ENCODE assay signal across 1 cellular context in the genomic region with DNA sequence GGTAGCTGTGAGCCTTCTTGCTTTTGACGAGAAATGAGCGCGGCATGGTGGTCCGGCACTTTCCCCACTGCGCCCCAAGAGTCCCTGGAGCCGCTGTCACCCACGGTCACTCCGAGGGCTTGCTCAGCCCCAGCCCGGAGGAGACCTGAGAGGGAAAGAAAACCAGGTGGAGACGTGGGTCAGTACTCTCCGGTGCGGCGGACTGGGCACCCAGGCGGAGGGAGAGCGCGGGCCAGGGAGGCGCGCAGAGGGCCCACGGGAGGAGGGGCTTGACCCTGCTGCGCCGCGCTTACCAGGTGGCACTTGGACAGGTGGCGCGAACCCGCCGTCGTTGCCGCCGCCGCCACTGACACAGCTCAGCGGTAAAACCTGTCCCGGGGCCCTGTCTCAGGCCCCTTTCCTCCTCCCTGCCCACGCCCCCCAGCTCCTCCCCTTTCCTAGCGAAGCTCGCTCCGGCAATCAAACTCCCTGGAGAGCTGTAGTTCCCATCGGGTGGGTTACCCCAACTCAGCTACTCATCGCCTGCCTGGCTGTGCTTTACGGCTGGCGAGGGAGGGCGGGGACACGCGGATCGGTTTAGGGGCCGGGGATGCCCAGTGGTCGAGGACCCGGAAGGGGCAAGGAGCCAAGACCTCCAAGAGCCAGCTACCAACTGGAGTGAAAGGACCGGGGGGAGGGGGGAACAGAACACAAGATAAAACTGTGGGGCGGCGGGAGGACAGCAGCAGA.
TF ChIP-seq lines count a peak whose summit lies in the region.

No MANE protein-coding gene starts in this region.

TF ChIP-seq in SK-N-SH, 30 proteins besides CTCF, POLR2A, EP300 and RAD21 (continued from another document):
- TF ChIP-seq, protein P1, sequence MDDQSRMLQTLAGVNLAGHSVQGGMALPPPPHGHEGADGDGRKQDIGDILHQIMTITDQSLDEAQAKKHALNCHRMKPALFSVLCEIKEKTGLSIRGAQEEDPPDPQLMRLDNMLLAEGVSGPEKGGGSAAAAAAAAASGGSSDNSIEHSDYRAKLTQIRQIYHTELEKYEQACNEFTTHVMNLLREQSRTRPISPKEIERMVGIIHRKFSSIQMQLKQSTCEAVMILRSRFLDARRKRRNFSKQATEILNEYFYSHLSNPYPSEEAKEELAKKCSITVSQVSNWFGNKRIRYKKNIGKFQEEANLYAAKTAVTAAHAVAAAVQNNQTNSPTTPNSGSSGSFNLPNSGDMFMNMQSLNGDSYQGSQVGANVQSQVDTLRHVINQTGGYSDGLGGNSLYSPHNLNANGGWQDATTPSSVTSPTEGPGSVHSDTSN (IDR thresholded peaks at IDR 0.05), result no peak
- TF ChIP-seq JUND (IDR thresholded peaks at IDR 0.05), result no peak
- TF ChIP-seq YY1 (IDR thresholded peaks at IDR 0.05; ENCODE audit: low read depth), result no peak
- TF ChIP-seq TEAD4 (IDR thresholded peaks at IDR 0.05; ENCODE audit: borderline replicate concordance, insufficient read depth), result no peak
- no peak for TF ChIP-seq FOSL2 (IDR thresholded peaks at IDR 0.05; ENCODE audit: borderline replicate concordance, low read depth)
TF ChIP-seq in SK-N-SH: peak in this region for 0.
